9 cellular contexts compared by ENCODE assay signal in the genomic region with DNA sequence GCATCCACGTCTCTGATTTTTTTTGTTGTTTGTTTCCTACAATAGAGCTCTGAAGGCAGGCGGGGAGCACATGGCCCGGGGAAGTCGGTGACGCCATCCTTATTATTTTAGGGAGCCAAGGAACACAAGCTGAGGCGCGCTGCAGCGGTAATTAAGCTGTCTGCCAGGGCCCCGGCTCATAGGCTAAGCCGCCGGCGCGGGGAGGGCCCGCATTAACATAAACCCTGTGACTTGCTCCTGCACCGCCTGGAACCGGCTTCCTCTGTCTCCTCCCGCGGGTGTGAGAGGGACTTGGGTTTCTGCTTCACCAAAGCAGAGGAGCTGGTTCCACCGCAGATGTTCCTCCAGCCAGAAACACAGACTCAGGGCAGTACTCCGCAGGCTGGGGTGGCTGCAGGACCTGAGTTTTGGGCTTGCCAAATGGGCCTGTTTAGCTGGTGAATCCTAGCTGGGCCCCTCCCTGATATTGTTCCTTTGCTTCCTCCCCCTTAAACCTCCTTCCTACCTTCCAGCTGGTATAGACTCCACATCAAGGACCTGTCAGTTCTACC. TPM values are rescaled to one million over a fixed set of nuclear protein-coding genes. Genes with fewer than 3 reads are reported as not detected.
DNase-seq lines count a peak whose midpoint lies in the region; ATAC-seq lines count a peak whose summit lies in the region.
"Had no signal": no experiment of that assay in that cellular context is flagged by ENCODE, and none has a peak within 500 bp of the region (broad histone marks: within the 10 kb centered on the region; RNA-seq: fewer than 3 reads in every experiment).

No MANE protein-coding gene starts in this region.

- H3K36me3 Mint-ChIP-seq in central memory CD8-positive, alpha-beta T cell (ENCODE audit: insufficient read depth): peaks cover 2% of the 10 kb centered on the region

- no peaks in the 10 kb centered on the region for H3K9me3 ChIP-seq in skeletal muscle tissue (ENCODE audit: control insufficient read depth in 3 of 3, low read length in 3 of 3)

- H3K27me3 ChIP-seq in skeletal muscle tissue (ENCODE audit: control insufficient read depth in 3 of 3, insufficient read depth in 3 of 3, low read length in 3 of 3): no peaks in the 10 kb centered on the region

- H3K27me3 Mint-ChIP-seq in central memory CD8-positive, alpha-beta T cell: no peaks in the 10 kb centered on the region

- peak in 1 of 2 donors; percentile 33 for DNase-seq in central memory CD8-positive, alpha-beta T cell (ENCODE audit: low spot score in 2 of 2)
- DNase-seq in iris pigment epithelial cell (ENCODE audit: low read depth) (peak; percentile 86), OCI-M2 (lab: John Stamatoyannopoulos, UW; ENCODE audit: unreplicated experiment) (no peak), SKM-1 treated with dmso at 0.1 percent for 144 hours (lab: John Stamatoyannopoulos, UW; ENCODE audit: unreplicated experiment) (no peak)

- H3K36me3 ChIP-seq in skeletal muscle tissue (ENCODE audit: control insufficient read depth in 3 of 3, insufficient read depth in 3 of 3, low read length in 3 of 3): no peaks in the 10 kb centered on the region

- H3K27ac ChIP-seq in skeletal muscle tissue (ENCODE audit: low read depth, low read length): peak overlapping the region; percentile 63
- H3K27ac ChIP-seq: VCaP had no signal

- no peaks in the 10 kb centered on the region for H3K9me3 Mint-ChIP-seq in central memory CD8-positive, alpha-beta T cell

- peak overlapping the region; percentile 19 to 65 (median 50) for H3K4me3 ChIP-seq in skeletal muscle tissue (ENCODE audit: low read length in 3 of 3)

- peak overlapping the region; percentile 66 for H3K4me3 Mint-ChIP-seq in central memory CD8-positive, alpha-beta T cell

- H3K27ac Mint-ChIP-seq in central memory CD8-positive, alpha-beta T cell (ENCODE audit: low read depth): peak overlapping the region; percentile 75

- peaks cover 92% of the 10 kb centered on the region for H3K4me1 Mint-ChIP-seq in central memory CD8-positive, alpha-beta T cell

- ATAC-seq in GM18861 (IDR thresholded peaks at IDR 0.05; ENCODE audit: unreplicated experiment): peak; percentile 47
- peak; percentile 42 for ATAC-seq in HG03196 (IDR thresholded peaks at IDR 0.05; ENCODE audit: unreplicated experiment)
- ATAC-seq in activated CD4-positive, CD25-positive, alpha-beta regulatory T cell treated with anti-CD3 and anti-CD28 coated beads, Interleukin-2, amount 50 U/mL, for 24 hours: peak; percentile 74 to 75
- ATAC-seq in central memory CD8-positive, alpha-beta T cell (replicated peaks; ENCODE audit: extremely low read depth, poor library complexity, severe bottlenecking): peak; percentile 49

- peak overlapping the region; percentile 34 to 72 (median 47) for H3K9ac ChIP-seq in skeletal muscle tissue (ENCODE audit: low read depth in 1 of 3, low read length in 3 of 3)

- H3K4me1 ChIP-seq in skeletal muscle tissue (ENCODE audit: control insufficient read depth in 3 of 3, insufficient read depth in 3 of 3, low read length in 3 of 3): peaks cover 76 to 82% (median 79%) of the 10 kb centered on the region in 3 donors

RNA-seq across cellular contexts. Expression of a gene that starts 25.3 kb away (rescaled TPM):
- total RNA-seq in skeletal muscle tissue: 65.2 TPM
